Comparison of ENCODE assay signal across 8 cellular contexts in the genomic region with DNA sequence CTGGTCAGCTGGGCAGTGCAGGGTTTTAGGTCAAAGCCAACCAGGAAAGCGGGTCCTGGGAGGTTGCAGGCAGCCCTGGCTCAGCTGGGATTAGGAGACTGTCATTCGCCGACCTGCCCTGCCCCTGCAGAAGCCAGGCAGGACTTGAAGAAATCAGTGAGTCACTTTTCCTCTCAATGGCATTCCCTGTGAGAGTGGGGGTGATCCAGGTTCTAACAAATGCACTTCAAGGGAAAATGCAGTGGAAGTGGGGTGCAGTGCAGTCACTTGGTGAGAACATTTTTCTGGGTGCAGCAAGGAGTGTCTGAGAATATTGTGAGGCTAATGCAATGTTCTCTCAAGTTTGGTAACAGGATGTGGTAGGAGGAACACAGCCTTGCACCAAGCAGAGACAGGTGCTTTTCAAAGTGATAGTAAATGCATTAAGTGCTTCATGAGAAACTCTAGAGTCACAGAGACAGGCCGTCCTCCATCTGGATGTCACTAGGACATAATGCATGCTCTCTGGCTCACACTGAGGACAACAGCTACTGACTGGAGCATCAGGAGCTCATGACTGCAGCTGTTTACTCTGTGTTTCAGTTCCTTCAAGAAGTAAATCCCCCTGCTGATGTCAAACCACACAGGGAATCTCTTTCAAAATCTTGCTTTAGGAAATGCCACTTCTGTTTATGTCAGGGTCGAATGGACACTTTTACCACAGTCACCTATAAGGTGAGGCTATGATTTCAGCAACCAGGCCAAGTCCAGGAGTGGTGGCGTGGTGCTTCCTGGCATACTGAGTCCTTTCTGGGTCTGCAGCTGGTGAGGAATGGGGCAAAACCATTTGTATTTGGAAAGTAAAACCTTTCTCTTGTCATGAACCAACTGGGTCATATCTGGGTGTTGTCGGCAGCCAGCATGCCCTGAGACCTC. TPM values are rescaled to one million over a fixed set of nuclear protein-coding genes. Genes with fewer than 3 reads are reported as not detected.
DNase-seq lines count a peak whose midpoint lies in the region; ATAC-seq, FAIRE-seq and TF ChIP-seq lines count a peak whose summit lies in the region.

No MANE protein-coding gene starts in this region.

- H3K27me3 Mint-ChIP-seq in activated T-cell treated with anti-CD3 and anti-CD28 coated beads, Interleukin-2, amount 50 U/mL, for 72 hours (ENCODE audit: low read depth): no peaks in the 10 kb centered on the region
- peaks cover 2% of the 10 kb centered on the region; the same call in 1 of the 2 replicates for H3K27me3 Mint-ChIP-seq in HFFc6 (ENCODE audit: insufficient read depth)

- H3K36me3 ChIP-seq in bronchial epithelial cell (ENCODE audit: control insufficient read depth, insufficient read depth, low read length): no peaks in the 10 kb centered on the region

- H3K4me3 ChIP-seq in bronchial epithelial cell (ENCODE audit: low read depth, low read length) (no peak overlapping the region), skin epidermis (no peak overlapping the region), lower leg skin (ENCODE audit: low read depth, poor library complexity, severe bottlenecking) (no peak overlapping the region)

- no peaks in the 10 kb centered on the region for H3K27me3 ChIP-seq in bronchial epithelial cell (ENCODE audit: control insufficient read depth, insufficient read depth, low read length)

- H3K9me3 Mint-ChIP-seq in activated T-cell treated with anti-CD3 and anti-CD28 coated beads, Interleukin-2, amount 50 U/mL, for 72 hours: no peaks in the 10 kb centered on the region
- H3K9me3 Mint-ChIP-seq in HFFc6: no peaks in the 10 kb centered on the region

- 70 to 72% methylated on average over 7 of the region's 7 CpGs for WGBS in lower leg skin, 2 donors

- peak; percentile 55 for FAIRE-seq in bronchial epithelial cell (lab: Jason Lieb, UNC)

- H3K4me1 Mint-ChIP-seq in activated T-cell treated with anti-CD3 and anti-CD28 coated beads, Interleukin-2, amount 50 U/mL, for 72 hours (ENCODE audit: low read depth): peaks cover 78% of the 10 kb centered on the region
- peaks cover 40% of the 10 kb centered on the region for H3K4me1 Mint-ChIP-seq in HFFc6 (ENCODE audit: low read depth)

- intact Hi-C loops in lower leg skin (cut with DNase I; ENCODE audit: low total_unique reads): no loop called here

- H3K27ac ChIP-seq in skin epidermis: peak overlapping the region in 18 of 21 experiments; percentile 10 to 93 (median 78)

- DNase-seq in activated T-cell treated with anti-CD3 and anti-CD28 coated beads, Interleukin-2, amount 50 U/mL, for 72 hours: peak; percentile 56 to 60
- DNase-seq in activated T-cell treated with anti-CD3 and anti-CD28 coated beads for 4 hours (no peak), HFFc6 (peak; percentile 20), MV-4-11 (lab: John Stamatoyannopoulos, UW) (peak; percentile 94), bronchial epithelial cell (ENCODE audit: low read depth) (peak; percentile 58), midbrain (lab: John Stamatoyannopoulos, UW) (no peak), lower leg skin (ENCODE audit: low spot score in 2 of 2) (no peak)

- H3K4me3 Mint-ChIP-seq in activated T-cell treated with anti-CD3 and anti-CD28 coated beads, Interleukin-2, amount 50 U/mL, for 72 hours: peak overlapping the region; percentile 75 to 89
- H3K4me3 Mint-ChIP-seq in HFFc6: peak overlapping the region; percentile 13

- H3K27ac Mint-ChIP-seq in activated T-cell treated with anti-CD3 and anti-CD28 coated beads, Interleukin-2, amount 50 U/mL, for 72 hours: peak overlapping the region; percentile 96
- peak overlapping the region; percentile 61 for H3K27ac Mint-ChIP-seq in HFFc6

- TF ChIP-seq POLR2A in lower leg skin (IDR thresholded peaks at IDR 0.05): no peak

- no peak for TF ChIP-seq CTCF in HFFc6 (IDR thresholded peaks at IDR 0.05)
- TF ChIP-seq CTCF in bronchial epithelial cell (IDR thresholded peaks at IDR 0.05; ENCODE audit: insufficient read depth, low read length, severe bottlenecking): no peak
- no peak for TF ChIP-seq CTCF in lower leg skin (IDR thresholded peaks at IDR 0.05)

- H3K36me3 Mint-ChIP-seq in activated T-cell treated with anti-CD3 and anti-CD28 coated beads, Interleukin-2, amount 50 U/mL, for 72 hours (ENCODE audit: insufficient read depth in 2 of 2): peaks cover 0 to 3% of the 10 kb centered on the region in 2 donors
- H3K36me3 Mint-ChIP-seq in HFFc6 (ENCODE audit: low read depth): no peaks in the 10 kb centered on the region

- peak; percentile 94 to 95 for ATAC-seq in activated T-cell treated with anti-CD3 and anti-CD28 coated beads, Interleukin-2, amount 50 U/mL, for 72 hours (replicated peaks in 1 of 2)

RNA-seq across cellular contexts. Expression of gene CDK5R1, which starts 16.7 kb away (rescaled TPM):
- 10 to 100 TPM; 22.5 to 24.6 TPM for total RNA-seq in activated T-cell treated with anti-CD3 and anti-CD28 coated beads, Interleukin-2, amount 50 U/mL, for 72 hours
- total RNA-seq in HFFc6 (2021; fragmentation: NEBNext Ultra II Directional; extraction: Animal tissue kit (Norgen Biotek cat#: 25700)): 1 to 10 TPM in 5 of 6 experiments, under 1 TPM in 1; 1.00 to 1.9 (median 1.3) TPM
- total RNA-seq in bronchial epithelial cell: 2.9 and 5.5 TPM in 2 replicates
- total RNA-seq in lower leg skin: 1 to 10 TPM; 3.3 to 5.8 (median 5.0) TPM

RNA-seq across cellular contexts. Expression of gene PSMD11, which starts 59.2 kb away (rescaled TPM):
- total RNA-seq in activated T-cell treated with anti-CD3 and anti-CD28 coated beads, Interleukin-2, amount 50 U/mL, for 72 hours: 100 to 1,000 TPM; 131 to 134 TPM
- total RNA-seq in HFFc6 (2021; fragmentation: NEBNext Ultra II Directional; extraction: Animal tissue kit (Norgen Biotek cat#: 25700)): 100 to 1,000 TPM; 105 to 121 (median 110) TPM
- total RNA-seq in bronchial epithelial cell (74.2 and 98.2 TPM in 2 replicates), lower leg skin (10 to 100 TPM; 44.2 to 77.0 (median 54.2) TPM)

Comparison
In these comparisons a context has a peak if more than half of its experiments do, and no peak if none do; other contexts are left out.
1. DNase-seq: peak in activated T-cell treated with anti-CD3 and anti-CD28 coated beads, Interleukin-2, amount 50 U/mL, for 72 hours (2 of 2), HFFc6 (single experiment), MV-4-11 (single experiment) and bronchial epithelial cell (single experiment); none in activated T-cell treated with anti-CD3 and anti-CD28 coated beads for 4 hours (single experiment), midbrain (single experiment) and lower leg skin (0 of 2).